In genomic region chr2:85997016-85997970, GRCh38 we compare ENCODE assay signal across 9 cellular contexts.
A peak's percentile ranks its signal among the peaks of the same experiment; 100 is the strongest.
DNase-seq lines count a peak whose midpoint lies in the region; ATAC-seq and TF ChIP-seq lines count a peak whose summit lies in the region.
"Had no signal": no experiment of that assay in that cellular context is flagged by ENCODE, and none has a peak within 500 bp of the region (broad histone marks: within the 10 kb centered on the region; RNA-seq: fewer than 3 reads in every experiment).

No MANE protein-coding gene starts in this region.

- intact Hi-C loops in lower lobe of right lung (cut with DNase I), result no loop called here

- peaks cover 84% of the 10 kb centered on the region for H3K4me1 ChIP-seq in lower lobe of right lung

- no peak for TF ChIP-seq CTCF in lower lobe of right lung (IDR thresholded peaks at IDR 0.05)

- H3K36me3 ChIP-seq in lower lobe of right lung, result no peaks in the 10 kb centered on the region

- ATAC-seq in lower lobe of right lung (no peak), HG02571 (IDR thresholded peaks at IDR 0.05; ENCODE audit: unreplicated experiment) (no peak)

- no peak overlapping the region for H3K4me3 ChIP-seq in lower lobe of right lung

- H3K27me3 ChIP-seq in lower lobe of right lung (ENCODE audit: low read depth), result no peaks in the 10 kb centered on the region

- H3K9me3 ChIP-seq in lower lobe of right lung, result no peaks in the 10 kb centered on the region

- DNase-seq in NCI-H2171 treated with DMSO at 0.1 percent for 48 hours (lab: John Stamatoyannopoulos, UW) (peak; percentile 25), NCI-H2171 (lab: John Stamatoyannopoulos, UW) (no peak), cerebellar cortex (ENCODE audit: low spot score) (peak; percentile 95), lower lobe of right lung (no peak), GM19238 (ENCODE audit: insufficient read length, low spot score) (no peak), DMS53 treated with DMSO at 0.1 percent for 48 hours (lab: John Stamatoyannopoulos, UW; ENCODE audit: unreplicated experiment) (no peak)

- H3K27ac ChIP-seq in lower lobe of right lung (peak overlapping the region; percentile 83), temporal lobe (ENCODE audit: low read depth, low read length) (peak overlapping the region; percentile 63)
- H3K27ac ChIP-seq: 22Rv1 had no signal

Comparison
In these comparisons a context has a peak if more than half of its experiments do, and no peak if none do; other contexts are left out.
1. DNase-seq: peak in NCI-H2171 treated with DMSO at 0.1 percent for 48 hours (single experiment) and cerebellar cortex (single experiment); none in NCI-H2171 (single experiment), lower lobe of right lung (single experiment), GM19238 (single experiment) and DMS53 treated with DMSO at 0.1 percent for 48 hours (single experiment).